In the genomic region with DNA sequence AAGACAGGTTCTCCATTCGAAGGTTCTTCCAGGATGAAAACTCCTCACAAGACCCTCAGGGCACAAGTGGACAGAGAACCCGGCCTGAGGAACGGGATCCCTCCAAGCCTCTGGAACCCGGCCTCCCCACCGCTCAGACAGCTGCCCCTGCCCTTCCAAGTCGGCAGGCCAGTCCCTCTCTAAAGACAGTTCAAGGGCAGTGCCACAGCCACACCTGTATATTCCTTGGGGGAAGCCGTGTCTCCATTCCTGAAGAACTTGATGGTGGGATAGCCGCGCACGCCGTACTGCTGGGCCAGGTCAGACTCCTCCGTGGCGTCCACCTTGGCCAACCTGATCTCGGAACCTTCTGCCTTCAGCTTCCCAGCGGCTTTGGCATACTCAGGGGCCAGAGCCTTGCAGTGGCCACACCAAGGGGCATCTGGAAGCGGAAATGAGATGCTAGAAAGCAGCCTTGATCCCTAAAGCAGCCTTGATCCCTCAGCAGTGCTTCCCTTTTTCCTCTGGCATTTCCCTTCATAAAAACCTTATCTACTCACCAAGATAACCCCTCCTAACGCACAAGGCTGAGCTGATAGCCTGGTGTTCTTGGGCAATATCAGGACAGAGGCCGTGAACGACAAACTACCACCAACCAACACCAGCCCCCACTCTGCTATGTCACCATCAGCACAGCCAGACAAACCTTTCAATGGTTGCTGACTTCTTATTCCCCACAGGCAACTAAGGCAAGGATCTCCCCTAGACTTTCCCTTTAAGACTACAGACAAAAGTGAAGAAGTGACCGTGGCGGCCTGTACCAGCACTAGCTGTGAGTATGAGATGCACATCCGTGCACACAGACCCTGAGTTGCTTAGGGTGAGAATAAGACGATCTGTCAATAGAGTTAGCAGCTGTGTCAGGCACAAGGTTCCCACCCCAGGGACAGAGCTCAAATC, we compare ENCODE assay signal across 8 cellular contexts. TPM values are rescaled to one million over a fixed set of nuclear protein-coding genes. Genes with fewer than 3 reads are reported as not detected.
DNase-seq lines count a peak whose midpoint lies in the region; ATAC-seq and TF ChIP-seq lines count a peak whose summit lies in the region.

No MANE protein-coding gene starts in this region.

- no peak overlapping the region for H2AFZ ChIP-seq in SK-N-SH (ENCODE audit: low read depth)

- ATAC-seq in SK-N-SH treated with all-trans-retinoic acid at 6 μM for 48 hours (no peak), GM21619 (IDR thresholded peaks at IDR 0.05; ENCODE audit: unreplicated experiment) (no peak)

- peaks cover 53% of the 10 kb centered on the region for H4K20me1 ChIP-seq in SK-N-SH (ENCODE audit: insufficient read depth)

- peaks cover 17% of the 10 kb centered on the region for H3F3A ChIP-seq in SK-N-SH (replicated peaks; ENCODE audit: insufficient read depth)

- H3K4me3 Mint-ChIP-seq in activated CD4-positive, alpha-beta memory T cell treated with anti-CD3 and anti-CD28 coated beads for 36 hours = peak overlapping the region; percentile 88

- no peak for TF ChIP-seq CTCF in SK-N-SH (IDR thresholded peaks at IDR 0.05)

- no peaks in the 10 kb centered on the region for H3K9me3 ChIP-seq in SK-N-SH
- no peaks in the 10 kb centered on the region for H3K9me3 ChIP-seq in iPS-18a (ENCODE audit: control insufficient read depth, low read depth, low read length)

- peak overlapping the region; percentile 99 for H3K4me2 ChIP-seq in SK-N-SH

- H3K4me3 ChIP-seq in SK-N-SH (ENCODE audit: low read depth in 2 of 2, low read length in 1 of 2) (peak overlapping the region; percentile 75 to 83), iPS-18a (ENCODE audit: low read length) (peak overlapping the region; percentile 86)

- no peaks in the 10 kb centered on the region for H3K9me3 Mint-ChIP-seq in activated CD4-positive, alpha-beta memory T cell treated with anti-CD3 and anti-CD28 coated beads for 36 hours

- H3K4me1 Mint-ChIP-seq in activated CD4-positive, alpha-beta memory T cell treated with anti-CD3 and anti-CD28 coated beads for 36 hours (ENCODE audit: low read depth) = peaks cover 44% of the 10 kb centered on the region

- H3K36me3 ChIP-seq in SK-N-SH (replicated peaks in 1 of 2; ENCODE audit: control insufficient read depth in 1 of 2, insufficient read depth in 2 of 2, low read length in 1 of 2) (peaks cover 36 to 63% of the 10 kb centered on the region in 2 experiments), iPS-18a (ENCODE audit: control insufficient read depth, low read depth, low read length) (peaks cover 26% of the 10 kb centered on the region)

- CTCF ChIA-PET in SK-N-SH (lab: Yijun Ruan, JAX) = interaction anchor here (0.8 to 2.0 kb wide), 11 partner anchors 10 to 134 kb away, joined by 3 to 9 read pairs (median 3); a partner anchor contains a TSS
- CTCF ChIA-PET in activated CD4-positive, alpha-beta memory T cell treated with anti-CD3 and anti-CD28 coated beads for 36 hours (lab: Charles Lee) = interaction anchor here (1.2 kb wide), 1 partner anchor 10 kb away, joined by 4 read pairs; no protein-coding TSS in a partner anchor

- POLR2A ChIA-PET in SK-N-SH (lab: Yijun Ruan, JAX) = interaction anchor here (1.6 kb wide), 1 partner anchor 26 kb away, joined by 3 read pairs; a partner anchor contains a TSS
- POLR2A ChIA-PET in activated CD4-positive, alpha-beta memory T cell treated with anti-CD3 and anti-CD28 coated beads for 36 hours (lab: Charles Lee) = interaction anchor here (0.7 to 1.5 kb wide), 5 partner anchors 11 to 175 kb away, joined by 3 to 8 read pairs (median 4); a partner anchor contains a TSS

- H3K36me3 Mint-ChIP-seq in activated CD4-positive, alpha-beta memory T cell treated with anti-CD3 and anti-CD28 coated beads for 36 hours = peaks cover 51% of the 10 kb centered on the region

- DNase-seq in SK-N-SH = no peak
- peak; percentile 27 for DNase-seq in activated CD4-positive, alpha-beta memory T cell treated with anti-CD3 and anti-CD28 coated beads for 36 hours
- DNase-seq in substantia nigra (lab: John Stamatoyannopoulos, UW) = no peak
- no peak for DNase-seq in C1 segment of cervical spinal cord (lab: John Stamatoyannopoulos, UW)
- DNase-seq in activated CD8-positive, alpha-beta memory T cell treated with anti-CD3 and anti-CD28 coated beads for 24 hours = no peak

- H3K9me2 ChIP-seq in SK-N-SH = no peaks in the 10 kb centered on the region

- 57% methylated on average over 22 of the region's 23 CpGs for WGBS in SK-N-SH (ENCODE audit: low lambda C conversion rate)

- peaks cover 94% of the 10 kb centered on the region for H3K79me2 ChIP-seq in SK-N-SH (ENCODE audit: insufficient read depth)

- no peaks in the 10 kb centered on the region for H3K27me3 Mint-ChIP-seq in activated CD4-positive, alpha-beta memory T cell treated with anti-CD3 and anti-CD28 coated beads for 36 hours

- peaks cover 28 to 31% of the 10 kb centered on the region in 2 experiments for H3K4me1 ChIP-seq in SK-N-SH (ENCODE audit: control insufficient read depth in 1 of 2, insufficient read depth in 2 of 2, low read depth in 1 of 2, low read length in 1 of 2)
- peaks cover 5% of the 10 kb centered on the region for H3K4me1 ChIP-seq in iPS-18a (ENCODE audit: control insufficient read depth, low read depth, low read length)

- intact Hi-C loops in activated CD4-positive, alpha-beta memory T cell treated with anti-CD3 and anti-CD28 coated beads for 36 hours (cut with micrococcal nuclease) = no loop called here

- H3K27ac ChIP-seq in SK-N-SH (ENCODE audit: low read depth in 2 of 2, low read length in 1 of 2) (peak overlapping the region; percentile 77 to 79; a peak in 2 of 4 replicates), iPS-18a (ENCODE audit: low read length) (no peak overlapping the region), substantia nigra (ENCODE audit: low read depth, low read length, poor library complexity, severe bottlenecking) (peak overlapping the region; percentile 80)

- TF ChIP-seq EP300 in SK-N-SH (IDR thresholded peaks at IDR 0.05; ENCODE audit: borderline replicate concordance in 1 of 2, low read depth in 1 of 2, low read length in 1 of 2) = no peak

- H3K27me3 ChIP-seq in SK-N-SH (ENCODE audit: insufficient read depth) = no peaks in the 10 kb centered on the region
- H3K27me3 ChIP-seq in iPS-18a (ENCODE audit: control insufficient read depth, insufficient read depth, low read length) = no peaks in the 10 kb centered on the region

- no peak for TF ChIP-seq RAD21 in SK-N-SH (IDR thresholded peaks at IDR 0.05; ENCODE audit: low read length)

- H3K9ac ChIP-seq in SK-N-SH = peak overlapping the region; percentile 89
- peak overlapping the region; percentile 63 for H3K9ac ChIP-seq in iPS-18a (ENCODE audit: low read length)

- peak overlapping the region; percentile 79 for H3K27ac Mint-ChIP-seq in activated CD4-positive, alpha-beta memory T cell treated with anti-CD3 and anti-CD28 coated beads for 36 hours

TF ChIP-seq in SK-N-SH treated with all-trans-retinoic acid at 6 μM for 48 hours, 23 proteins besides CTCF, POLR2A, EP300 and RAD21:
- TF ChIP-seq, protein P1, sequence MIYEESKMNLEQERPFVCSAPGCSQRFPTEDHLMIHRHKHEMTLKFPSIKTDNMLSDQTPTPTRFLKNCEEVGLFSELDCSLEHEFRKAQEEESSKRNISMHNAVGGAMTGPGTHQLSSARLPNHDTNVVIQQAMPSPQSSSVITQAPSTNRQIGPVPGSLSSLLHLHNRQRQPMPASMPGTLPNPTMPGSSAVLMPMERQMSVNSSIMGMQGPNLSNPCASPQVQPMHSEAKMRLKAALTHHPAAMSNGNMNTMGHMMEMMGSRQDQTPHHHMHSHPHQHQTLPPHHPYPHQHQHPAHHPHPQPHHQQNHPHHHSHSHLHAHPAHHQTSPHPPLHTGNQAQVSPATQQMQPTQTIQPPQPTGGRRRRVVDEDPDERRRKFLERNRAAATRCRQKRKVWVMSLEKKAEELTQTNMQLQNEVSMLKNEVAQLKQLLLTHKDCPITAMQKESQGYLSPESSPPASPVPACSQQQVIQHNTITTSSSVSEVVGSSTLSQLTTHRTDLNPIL (CRISPR knock-in tag; IDR thresholded peaks at IDR 0.05; ENCODE audit: low read depth) = no peak

RNA-seq across cellular contexts. Expression of a gene that starts 1.1 kb away (rescaled TPM):
- 112 and 165 TPM in 2 replicates for polyA plus RNA-seq in SK-N-SH (2012; rRNA removed)
- polyA plus RNA-seq in SK-N-SH (2012; cell fraction: cytosol; rRNA removed) = 240 and 314 TPM in 2 replicates
- 212 and 321 TPM in 2 replicates for polyA plus RNA-seq in SK-N-SH (2012; cell fraction: nucleus; rRNA removed)
- 100 to 1,000 TPM; 358 to 367 TPM for total RNA-seq in activated CD4-positive, alpha-beta memory T cell treated with anti-CD3 and anti-CD28 coated beads for 36 hours

RNA-seq across cellular contexts. Expression of a gene that starts 11.9 kb away (rescaled TPM):
- polyA plus RNA-seq in SK-N-SH (2012; rRNA removed) = 184 and 385 TPM in 2 replicates
- 158 and 279 TPM in 2 replicates for polyA plus RNA-seq in SK-N-SH (2012; cell fraction: cytosol; rRNA removed)
- 650 and 681 TPM in 2 replicates for polyA plus RNA-seq in SK-N-SH (2012; cell fraction: nucleus; rRNA removed)
- total RNA-seq in activated CD4-positive, alpha-beta memory T cell treated with anti-CD3 and anti-CD28 coated beads for 36 hours = 100 to 1,000 TPM; 526 to 531 TPM

RNA-seq across cellular contexts. Expression of a gene that starts 24.4 kb away (rescaled TPM):
- 0.07 and 0.16 TPM in 2 replicates for polyA plus RNA-seq in SK-N-SH (2012; rRNA removed)
- polyA plus RNA-seq in SK-N-SH (2012; cell fraction: cytosol; rRNA removed) = 0.01 TPM in 1 of 2 replicates, not detected in the other
- 0.19 and 0.23 TPM in 2 replicates for polyA plus RNA-seq in SK-N-SH (2012; cell fraction: nucleus; rRNA removed)
- total RNA-seq in activated CD4-positive, alpha-beta memory T cell treated with anti-CD3 and anti-CD28 coated beads for 36 hours = not detected

RNA-seq across cellular contexts. Expression of a gene that starts 26.1 kb away (rescaled TPM):
- 120 and 156 TPM in 2 replicates for polyA plus RNA-seq in SK-N-SH (2012; rRNA removed)
- polyA plus RNA-seq in SK-N-SH (2012; cell fraction: cytosol; rRNA removed) = 65.6 and 105 TPM in 2 replicates
- polyA plus RNA-seq in SK-N-SH (2012; cell fraction: nucleus; rRNA removed) = 167 and 258 TPM in 2 replicates
- 10 to 100 TPM; 67.4 to 68.3 TPM for total RNA-seq in activated CD4-positive, alpha-beta memory T cell treated with anti-CD3 and anti-CD28 coated beads for 36 hours

RNA-seq across cellular contexts. Expression of a gene that starts 32.1 kb away (rescaled TPM):
- polyA plus RNA-seq in SK-N-SH (2012; rRNA removed) = 176 and 269 TPM in 2 replicates
- polyA plus RNA-seq in SK-N-SH (2012; cell fraction: cytosol; rRNA removed) = 159 and 175 TPM in 2 replicates
- polyA plus RNA-seq in SK-N-SH (2012; cell fraction: nucleus; rRNA removed) = 164 and 238 TPM in 2 replicates
- total RNA-seq in activated CD4-positive, alpha-beta memory T cell treated with anti-CD3 and anti-CD28 coated beads for 36 hours = 100 to 1,000 TPM; 208 to 210 TPM
